Comparison of ENCODE assay signal across 19 cellular contexts in the genomic region with DNA sequence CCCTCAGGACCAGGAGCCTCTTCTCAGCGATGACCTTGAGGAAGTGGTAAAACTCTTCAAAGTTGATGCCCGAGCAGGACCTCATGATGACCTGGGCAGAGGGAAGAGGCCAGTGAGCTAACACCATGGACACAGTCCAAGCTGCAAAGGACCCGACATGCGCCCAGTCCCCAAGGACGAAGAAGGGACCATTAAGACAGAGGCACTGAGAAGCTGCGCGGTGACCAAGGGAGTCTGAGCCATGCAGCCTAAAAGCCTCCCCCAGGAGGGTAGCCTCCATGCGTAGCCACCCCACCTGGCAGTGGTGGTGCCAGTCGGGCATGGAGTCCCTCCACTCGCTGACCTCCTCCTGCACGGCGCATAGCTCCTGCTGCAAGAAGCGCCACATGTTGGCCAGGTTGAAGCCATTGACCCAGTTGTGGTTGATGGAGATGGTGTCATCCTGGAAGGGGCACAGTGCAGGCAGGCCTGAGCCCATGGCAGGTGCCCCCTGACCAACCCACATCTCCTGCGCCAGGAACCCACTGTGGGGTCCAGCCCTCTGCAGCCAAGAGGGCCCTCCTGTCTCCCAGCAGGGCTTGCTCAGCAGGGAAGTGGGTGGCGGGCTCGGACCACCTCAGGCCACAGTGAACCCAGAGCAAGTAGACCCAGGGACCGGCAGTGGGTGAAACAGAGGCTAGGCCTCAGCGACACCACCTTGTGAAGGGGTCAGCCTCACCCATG. TPM values are rescaled to one million over a fixed set of nuclear protein-coding genes. Genes with fewer than 3 reads are reported as not detected.
DNase-seq lines count a peak whose midpoint lies in the region; ATAC-seq and TF ChIP-seq lines count a peak whose summit lies in the region.
"Had no signal": no experiment of that assay in that cellular context is flagged by ENCODE, and none has a peak within 500 bp of the region (broad histone marks: within the 10 kb centered on the region; RNA-seq: fewer than 3 reads in every experiment).

No MANE protein-coding gene starts in this region.

- DNase-seq in stimulated activated naive CD8-positive, alpha-beta T cell treated with anti-CD3 and anti-CD28 coated beads, Interleukin-15, Interleukin-2, amounts not matched to agents 100 U/mL and 50 U/mL, for 24 hours: no peak
- no peak for DNase-seq in activated T-helper 1 cell treated with anti-CD3 and anti-CD28 coated beads, Interleukin-12 subunit alpha, Interleukin-12 subunit beta, Interleukin-2, Interleukin-4 antibody, amounts not matched to agents 30 ng/mL and 10 ng/mL and 1 ng/mL, durations not matched to agents 14 hours and 24 hours and 36 hours (ENCODE audit: low spot score)
- DNase-seq in naive B cell (no peak), posterior vena cava (ENCODE audit: low spot score) (no peak), GM20000 (ENCODE audit: low spot score) (no peak)
- no peak for DNase-seq in stimulated activated naive CD4-positive, alpha-beta T cell (lab: John Stamatoyannopoulos, UW)
- DNase-seq: activated CD4-positive, alpha-beta T cell treated with anti-CD3 and anti-CD28 coated beads, Interleukin-2, amount 50 U/mL, for 48 hours; activated naive CD4-positive, alpha-beta T cell treated with Interleukin-2 at 50 U/mL for 16 hours; AML-193; body of pancreas; DMS53; esophagus squamous epithelium; mesendoderm; NCI-H2029 treated with DMSO at 0.1 percent for 48 hours; NCI-H524 treated with DMSO at 0.1 percent for 48 hours; T-helper 9 cell; thyroid gland had no signal

- ATAC-seq in stimulated activated naive CD8-positive, alpha-beta T cell treated with anti-CD3 and anti-CD28 coated beads, Interleukin-15, Interleukin-2, amounts not matched to agents 100 U/mL and 50 U/mL, for 24 hours: no peak
- ATAC-seq in naive B cell (ENCODE audit: low read depth in 2 of 2): no peak
- ATAC-seq in HG03354 (IDR thresholded peaks at IDR 0.05; ENCODE audit: poor library complexity, severe bottlenecking, unreplicated experiment): no peak
- ATAC-seq: body of pancreas had no signal

- intact Hi-C loops in activated T-helper 1 cell treated with anti-CD3 and anti-CD28 coated beads, Interleukin-12 subunit alpha, Interleukin-12 subunit beta, Interleukin-2, Interleukin-4 antibody, amounts not matched to agents 30 ng/mL and 10 ng/mL and 1 ng/mL, durations not matched to agents 14 hours and 24 hours and 36 hours (cut with micrococcal nuclease): loop anchor here (10.0 kb wide), 1 partner anchor 542 kb away; no protein-coding TSS in a partner anchor
- intact Hi-C loops in posterior vena cava (cut with DNase I): no loop called here

- H3K27me3 Mint-ChIP-seq in stimulated activated naive CD8-positive, alpha-beta T cell treated with anti-CD3 and anti-CD28 coated beads, Interleukin-15, Interleukin-2, amounts not matched to agents 100 ng/mL and 50 ng/mL, for 24 hours: peaks cover 3% of the 10 kb centered on the region
- peaks cover 3% of the 10 kb centered on the region for H3K27me3 Mint-ChIP-seq in activated T-helper 1 cell treated with anti-CD3 and anti-CD28 coated beads, Interleukin-12 subunit alpha, Interleukin-12 subunit beta, Interleukin-2, Interleukin-4 antibody, amounts not matched to agents 30 ng/mL and 10 ng/mL and 1 ng/mL, durations not matched to agents 14 hours and 24 hours and 36 hours (ENCODE audit: insufficient read depth)
- H3K27me3 Mint-ChIP-seq in naive B cell: no peaks in the 10 kb centered on the region

- no peak for TF ChIP-seq CTCF in GM20000 (IDR thresholded peaks at IDR 0.05; ENCODE audit: extremely low read depth, missing control alignments)

- no peaks in the 10 kb centered on the region for H3K9me3 Mint-ChIP-seq in stimulated activated naive CD8-positive, alpha-beta T cell treated with anti-CD3 and anti-CD28 coated beads, Interleukin-15, Interleukin-2, amounts not matched to agents 100 ng/mL and 50 ng/mL, for 24 hours
- H3K9me3 Mint-ChIP-seq in activated T-helper 1 cell treated with anti-CD3 and anti-CD28 coated beads, Interleukin-12 subunit alpha, Interleukin-12 subunit beta, Interleukin-2, Interleukin-4 antibody, amounts not matched to agents 30 ng/mL and 10 ng/mL and 1 ng/mL, durations not matched to agents 14 hours and 24 hours and 36 hours: no peaks in the 10 kb centered on the region
- H3K9me3 Mint-ChIP-seq in naive B cell: no peaks in the 10 kb centered on the region

- peaks cover 15% of the 10 kb centered on the region for H3K36me3 Mint-ChIP-seq in stimulated activated naive CD8-positive, alpha-beta T cell treated with anti-CD3 and anti-CD28 coated beads, Interleukin-15, Interleukin-2, amounts not matched to agents 100 ng/mL and 50 ng/mL, for 24 hours (ENCODE audit: low read depth)
- H3K36me3 Mint-ChIP-seq in activated T-helper 1 cell treated with anti-CD3 and anti-CD28 coated beads, Interleukin-12 subunit alpha, Interleukin-12 subunit beta, Interleukin-2, Interleukin-4 antibody, amounts not matched to agents 30 ng/mL and 10 ng/mL and 1 ng/mL, durations not matched to agents 14 hours and 24 hours and 36 hours (ENCODE audit: low read depth): peaks cover 18% of the 10 kb centered on the region
- H3K36me3 Mint-ChIP-seq in naive B cell: no peaks in the 10 kb centered on the region

- H3K4me1 Mint-ChIP-seq in stimulated activated naive CD8-positive, alpha-beta T cell treated with anti-CD3 and anti-CD28 coated beads, Interleukin-15, Interleukin-2, amounts not matched to agents 100 ng/mL and 50 ng/mL, for 24 hours (ENCODE audit: low read depth): peaks cover 52% of the 10 kb centered on the region
- peaks cover 28% of the 10 kb centered on the region for H3K4me1 Mint-ChIP-seq in activated T-helper 1 cell treated with anti-CD3 and anti-CD28 coated beads, Interleukin-12 subunit alpha, Interleukin-12 subunit beta, Interleukin-2, Interleukin-4 antibody, amounts not matched to agents 30 ng/mL and 10 ng/mL and 1 ng/mL, durations not matched to agents 14 hours and 24 hours and 36 hours (ENCODE audit: low read depth)
- H3K4me1 Mint-ChIP-seq in naive B cell: peaks cover 46 to 66% (median 59%) of the 10 kb centered on the region in 3 donors

- H3K27ac Mint-ChIP-seq in stimulated activated naive CD8-positive, alpha-beta T cell treated with anti-CD3 and anti-CD28 coated beads, Interleukin-15, Interleukin-2, amounts not matched to agents 100 ng/mL and 50 ng/mL, for 24 hours: no peak overlapping the region
- H3K27ac Mint-ChIP-seq in activated T-helper 1 cell treated with anti-CD3 and anti-CD28 coated beads, Interleukin-12 subunit alpha, Interleukin-12 subunit beta, Interleukin-2, Interleukin-4 antibody, amounts not matched to agents 30 ng/mL and 10 ng/mL and 1 ng/mL, durations not matched to agents 14 hours and 24 hours and 36 hours: no peak overlapping the region
- no peak overlapping the region for H3K27ac Mint-ChIP-seq in naive B cell

- peak overlapping the region; percentile 13 for H3K4me3 Mint-ChIP-seq in stimulated activated naive CD8-positive, alpha-beta T cell treated with anti-CD3 and anti-CD28 coated beads, Interleukin-15, Interleukin-2, amounts not matched to agents 100 ng/mL and 50 ng/mL, for 24 hours
- peak overlapping the region; percentile 98 for H3K4me3 Mint-ChIP-seq in activated T-helper 1 cell treated with anti-CD3 and anti-CD28 coated beads, Interleukin-12 subunit alpha, Interleukin-12 subunit beta, Interleukin-2, Interleukin-4 antibody, amounts not matched to agents 30 ng/mL and 10 ng/mL and 1 ng/mL, durations not matched to agents 14 hours and 24 hours and 36 hours
- H3K4me3 Mint-ChIP-seq in naive B cell: peak overlapping the region; percentile 6 to 91 (median 66)

RNA-seq across cellular contexts. Expression of a gene that starts 2.4 kb away (rescaled TPM):
- 33.9 and 37.5 TPM in 2 replicates for total RNA-seq in activated T-helper 1 cell treated with anti-CD3 and anti-CD28 coated beads, Interleukin-12 subunit alpha, Interleukin-12 subunit beta, Interleukin-2, Interleukin-4 antibody, amounts not matched to agents 30 ng/mL and 10 ng/mL and 1 ng/mL, durations not matched to agents 14 hours and 24 hours and 36 hours
- polyA plus RNA-seq in naive B cell (ENCODE audit: low read depth in 6 of 6): 10 to 100 TPM; 34.3 to 43.1 (median 36.5) TPM
- total RNA-seq in posterior vena cava: 10 to 100 TPM; 10.3 to 11.4 TPM

RNA-seq across cellular contexts. Expression of a gene that starts 2.5 kb away (rescaled TPM):
- 32.2 and 33.7 TPM in 2 replicates for total RNA-seq in activated T-helper 1 cell treated with anti-CD3 and anti-CD28 coated beads, Interleukin-12 subunit alpha, Interleukin-12 subunit beta, Interleukin-2, Interleukin-4 antibody, amounts not matched to agents 30 ng/mL and 10 ng/mL and 1 ng/mL, durations not matched to agents 14 hours and 24 hours and 36 hours
- polyA plus RNA-seq in naive B cell (ENCODE audit: low read depth in 6 of 6): 10 to 100 TPM; 30.7 to 45.9 (median 37.9) TPM
- 10 to 100 TPM; 14.8 to 16.3 TPM for total RNA-seq in posterior vena cava

Comparison
In these comparisons a context has a peak if more than half of its experiments do, and no peak if none do; other contexts are left out.
1. H3K4me3 Mint-ChIP-seq: peak in every context shown above with its lines; median percentile 98 in activated T-helper 1 cell treated with anti-CD3 and anti-CD28 coated beads, Interleukin-12 subunit alpha, Interleukin-12 subunit beta, Interleukin-2, Interleukin-4 antibody, amounts not matched to agents 30 ng/mL and 10 ng/mL and 1 ng/mL, durations not matched to agents 14 hours and 24 hours and 36 hours; 66 in naive B cell; 13 in stimulated activated naive CD8-positive, alpha-beta T cell treated with anti-CD3 and anti-CD28 coated beads, Interleukin-15, Interleukin-2, amounts not matched to agents 100 ng/mL and 50 ng/mL, for 24 hours.